Comparison of ENCODE assay signal across 19 cellular contexts in genomic region chr1:182968846-182969734, GRCh38. TPM values are rescaled to one million over a fixed set of nuclear protein-coding genes. Genes with fewer than 3 reads are reported as not detected.
"Had no signal": no experiment of that assay in that cellular context is flagged by ENCODE, and none has a peak within 500 bp of the region (broad histone marks: within the 10 kb centered on the region; RNA-seq: fewer than 3 reads in every experiment).

No MANE protein-coding gene starts in this region.

- H3K27ac ChIP-seq: adrenal gland, suprapubic skin, transverse colon had no signal

- H3K36me3 ChIP-seq: adrenal gland, suprapubic skin, transverse colon had no signal

- H3K27ac Mint-ChIP-seq: activated CD4-positive, alpha-beta T cell treated with anti-CD3 and anti-CD28 coated beads, Interleukin-2, amount 10 ng/mL, durations not matched to agents 7 days and 5 days; activated naive CD4-positive, alpha-beta T cell treated with anti-CD3 and anti-CD28 coated beads, Interleukin-2, amount 50 U/mL, for 24 hours; memory B cell; stimulated activated naive CD8-positive, alpha-beta T cell treated with anti-CD3 and anti-CD28 coated beads, Interleukin-15, Interleukin-2, amounts not matched to agents 100 ng/mL and 50 ng/mL, for 24 hours; T-cell had no signal

- H3K4me3 ChIP-seq: adrenal gland, mucosa of descending colon, suprapubic skin, transverse colon had no signal

- H3K27me3 ChIP-seq: adrenal gland, suprapubic skin, transverse colon had no signal

- H3K4me1 ChIP-seq: adrenal gland, suprapubic skin, transverse colon had no signal

- H3K4me1 Mint-ChIP-seq: activated CD4-positive, alpha-beta T cell treated with anti-CD3 and anti-CD28 coated beads, Interleukin-2, amount 10 ng/mL, durations not matched to agents 7 days and 5 days; activated naive CD4-positive, alpha-beta T cell treated with anti-CD3 and anti-CD28 coated beads, Interleukin-2, amount 50 U/mL, for 24 hours; memory B cell; naive B cell; T-cell had no signal

- H3K36me3 Mint-ChIP-seq: activated naive CD4-positive, alpha-beta T cell treated with anti-CD3 and anti-CD28 coated beads, Interleukin-2, amount 50 U/mL, for 24 hours; memory B cell; naive B cell; T-cell had no signal

- ATAC-seq: left ventricle myocardium superior, mucosa of descending colon, T-cell had no signal

- H3K27me3 Mint-ChIP-seq: memory B cell had no signal

- H3K9me3 ChIP-seq: adrenal gland, mucosa of descending colon, suprapubic skin, transverse colon had no signal

- H3K4me3 Mint-ChIP-seq: activated CD4-positive, alpha-beta T cell treated with anti-CD3 and anti-CD28 coated beads, Interleukin-2, amount 10 ng/mL, durations not matched to agents 7 days and 5 days; activated naive CD4-positive, alpha-beta T cell treated with anti-CD3 and anti-CD28 coated beads, Interleukin-2, amount 50 U/mL, for 24 hours; memory B cell; naive B cell; neural crest cell; stimulated activated naive CD8-positive, alpha-beta T cell treated with anti-CD3 and anti-CD28 coated beads, Interleukin-15, Interleukin-2, amounts not matched to agents 100 ng/mL and 50 ng/mL, for 24 hours; T-cell had no signal

- H3K9me3 Mint-ChIP-seq: activated CD4-positive, alpha-beta T cell treated with anti-CD3 and anti-CD28 coated beads, Interleukin-2, amount 10 ng/mL, durations not matched to agents 7 days and 5 days; activated naive CD4-positive, alpha-beta T cell treated with anti-CD3 and anti-CD28 coated beads, Interleukin-2, amount 50 U/mL, for 24 hours; memory B cell; naive B cell; neural crest cell; stimulated activated naive CD8-positive, alpha-beta T cell treated with anti-CD3 and anti-CD28 coated beads, Interleukin-15, Interleukin-2, amounts not matched to agents 100 ng/mL and 50 ng/mL, for 24 hours; T-cell had no signal

- DNase-seq: activated CD4-positive, alpha-beta T cell treated with anti-CD3 and anti-CD28 coated beads, Interleukin-2, amount 10 ng/mL, durations not matched to agents 7 days and 5 days; activated CD8-positive, alpha-beta memory T cell treated with anti-CD3 and anti-CD28 coated beads, Interleukin-2, amount 50 U/mL, for 4 hours; activated effector memory CD4-positive, alpha-beta T cell treated with anti-CD3 and anti-CD28 coated beads, Interleukin-2, amount 50 U/mL, for 16 hours; activated T-cell treated with anti-CD3 and anti-CD28 coated beads, Interleukin-2, amount 50 U/mL, for 48 hours; adrenal gland; foreskin melanocyte; left ventricle myocardium superior; mucosa of descending colon; naive B cell; T-cell; transverse colon had no signal

RNA-seq across cellular contexts. Expression of gene SHCBP1L, which starts 16.1 kb away (rescaled TPM):
- total RNA-seq: activated CD4-positive, alpha-beta T cell treated with anti-CD3 and anti-CD28 coated beads, Interleukin-2, amount 10 ng/mL, durations not matched to agents 7 days and 5 days; adrenal gland; cardiac septum; fibroblast of lung; left ventricle myocardium superior; mucosa of descending colon; neural crest cell; posterior vena cava; suprapubic skin; T-cell; transverse colon had no signal
- polyA plus RNA-seq: adrenal gland, fibroblast of lung had no signal

RNA-seq across cellular contexts. Expression of gene LAMC1, which starts 54.1 kb away (rescaled TPM):
- total RNA-seq: activated CD4-positive, alpha-beta T cell treated with anti-CD3 and anti-CD28 coated beads, Interleukin-2, amount 10 ng/mL, durations not matched to agents 7 days and 5 days had no signal
